In the genomic region with DNA sequence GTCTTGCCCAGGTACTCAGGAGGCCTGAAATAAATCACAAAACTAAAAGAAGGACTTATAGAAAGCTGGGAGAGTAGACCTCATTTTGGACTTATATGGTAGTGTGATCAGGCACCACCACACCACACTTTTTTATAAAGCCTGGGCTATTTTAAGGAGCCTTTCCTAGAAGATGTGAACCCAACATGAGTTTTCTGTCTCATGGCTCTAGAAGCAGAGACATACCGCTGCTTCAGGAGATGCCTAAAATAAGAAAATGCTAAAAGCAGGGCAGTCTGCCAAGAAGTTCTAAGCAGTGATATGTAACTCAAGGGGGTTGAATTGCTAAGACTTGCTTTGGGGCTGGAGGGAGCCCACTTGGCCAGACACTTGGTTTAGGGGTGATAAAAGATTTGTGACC, we compare ENCODE assay signal across 12 cellular contexts. TPM values are rescaled to one million over a fixed set of nuclear protein-coding genes. Genes with fewer than 3 reads are reported as not detected.
DNase-seq lines count a peak whose midpoint lies in the region; ATAC-seq and TF ChIP-seq lines count a peak whose summit lies in the region.
"Had no signal": no experiment of that assay in that cellular context is flagged by ENCODE, and none has a peak within 500 bp of the region (broad histone marks: within the 10 kb centered on the region; RNA-seq: fewer than 3 reads in every experiment).

No MANE protein-coding gene starts in this region.

- DNase-seq in M059J (ENCODE audit: low read depth) = peak; percentile 76
- peak; percentile 57 for DNase-seq in astrocyte of the cerebellum (ENCODE audit: low read depth)
- peak; percentile 18 for DNase-seq in foreskin melanocyte
- DNase-seq in smooth muscle cell of the brain vasculature (ENCODE audit: low read depth, low spot score) = peak; percentile 62
- DNase-seq in GM13977 (ENCODE audit: low spot score) = no peak
- DNase-seq in nephron progenitor cell = no peak
- DNase-seq in CD14-positive monocyte (ENCODE audit: low spot score) = no peak
- DNase-seq: activated naive CD8-positive, alpha-beta T cell treated with anti-CD3 and anti-CD28 coated beads, Interleukin-2, amount 10 ng/mL, durations not matched to agents 7 days and 5 days; mucosa of descending colon; NCI-H2171 treated with DMSO at 0.1 percent for 48 hours; stimulated activated naive CD8-positive, alpha-beta T cell treated with anti-CD3 and anti-CD28 coated beads, Interleukin-15, amount 100 ng/mL, for 72 hours had no signal

- H3K27me3 Mint-ChIP-seq in nephron progenitor cell (ENCODE audit: low read depth, poor library complexity) (no peaks in the 10 kb centered on the region), CD14-positive monocyte (ENCODE audit: low read depth in 3 of 3) (peaks cover 0 to 2% (median 0%) of the 10 kb centered on the region in 3 donors)
- no peaks in the 10 kb centered on the region for H3K27me3 Mint-ChIP-seq in stimulated activated memory B cell treated with anti-CD40 and anti-IgM and Interleukin-4, amounts not matched to agents 10 μg/mL and 1 μg/mL and 100 μg/mL, for 72 hours
- H3K27me3 Mint-ChIP-seq: activated naive CD8-positive, alpha-beta T cell treated with anti-CD3 and anti-CD28 coated beads, Interleukin-2, amount 10 ng/mL, durations not matched to agents 7 days and 5 days; stimulated activated naive CD8-positive, alpha-beta T cell treated with anti-CD3 and anti-CD28 coated beads, Interleukin-15, amount 100 ng/mL, for 72 hours had no signal

- no peak overlapping the region for H3K4me3 ChIP-seq in astrocyte of the cerebellum (ENCODE audit: low read depth, low read length)
- H3K4me3 ChIP-seq: mucosa of descending colon had no signal

- in situ Hi-C loops in astrocyte of the cerebellum (cut with HindIII; ENCODE audit: low sequenced_read_pairs) (no loop called here), GM13977 (cut with MboI; ENCODE audit: low pct_unique_long_range_greater_than_20kb, low sequenced_read_pairs, unreplicated experiment) (no loop called here)

- TF ChIP-seq CTCF in astrocyte of the cerebellum (IDR thresholded peaks at IDR 0.05; ENCODE audit: low read depth, low read length, missing control alignments) (no peak), GM13977 (IDR thresholded peaks at IDR 0.05; ENCODE audit: extremely low read depth, insufficient read depth, missing control alignments) (no peak), nephron progenitor cell (IDR thresholded peaks at IDR 0.05) (no peak), CD14-positive monocyte (IDR thresholded peaks at IDR 0.05) (no peak)

- H3K36me3 Mint-ChIP-seq in nephron progenitor cell (ENCODE audit: low read depth) (peaks cover 21% of the 10 kb centered on the region), CD14-positive monocyte (peaks cover 62 to 83% of the 10 kb centered on the region in 2 donors)
- H3K36me3 Mint-ChIP-seq in stimulated activated memory B cell treated with anti-CD40 and anti-IgM and Interleukin-4, amounts not matched to agents 10 μg/mL and 1 μg/mL and 100 μg/mL, for 72 hours = peaks cover 27% of the 10 kb centered on the region

- H3K9me3 Mint-ChIP-seq in nephron progenitor cell = no peaks in the 10 kb centered on the region
- no peaks in the 10 kb centered on the region for H3K9me3 Mint-ChIP-seq in CD14-positive monocyte
- H3K9me3 Mint-ChIP-seq in stimulated activated memory B cell treated with anti-CD40 and anti-IgM and Interleukin-4, amounts not matched to agents 10 μg/mL and 1 μg/mL and 100 μg/mL, for 72 hours = no peaks in the 10 kb centered on the region
- H3K9me3 Mint-ChIP-seq: activated naive CD8-positive, alpha-beta T cell treated with anti-CD3 and anti-CD28 coated beads, Interleukin-2, amount 10 ng/mL, durations not matched to agents 7 days and 5 days; stimulated activated naive CD8-positive, alpha-beta T cell treated with anti-CD3 and anti-CD28 coated beads, Interleukin-15, amount 100 ng/mL, for 72 hours had no signal

- H3K27ac Mint-ChIP-seq in nephron progenitor cell (no peak overlapping the region), CD14-positive monocyte (peak overlapping the region in 3 of 7 donors; percentile 44 to 86 (median 70))
- no peak overlapping the region for H3K27ac Mint-ChIP-seq in stimulated activated memory B cell treated with anti-CD40 and anti-IgM and Interleukin-4, amounts not matched to agents 10 μg/mL and 1 μg/mL and 100 μg/mL, for 72 hours
- H3K27ac Mint-ChIP-seq: activated naive CD8-positive, alpha-beta T cell treated with anti-CD3 and anti-CD28 coated beads, Interleukin-2, amount 10 ng/mL, durations not matched to agents 7 days and 5 days; stimulated activated naive CD8-positive, alpha-beta T cell treated with anti-CD3 and anti-CD28 coated beads, Interleukin-15, amount 100 ng/mL, for 72 hours had no signal

- intact Hi-C loops in CD14-positive monocyte (cut with micrococcal nuclease) = no loop called here

- peaks cover 7% of the 10 kb centered on the region for H3K4me1 Mint-ChIP-seq in nephron progenitor cell
- H3K4me1 Mint-ChIP-seq in CD14-positive monocyte = peaks cover 13% of the 10 kb centered on the region
- H3K4me1 Mint-ChIP-seq in stimulated activated memory B cell treated with anti-CD40 and anti-IgM and Interleukin-4, amounts not matched to agents 10 μg/mL and 1 μg/mL and 100 μg/mL, for 72 hours = peaks cover 5% of the 10 kb centered on the region
- H3K4me1 Mint-ChIP-seq: activated naive CD8-positive, alpha-beta T cell treated with anti-CD3 and anti-CD28 coated beads, Interleukin-2, amount 10 ng/mL, durations not matched to agents 7 days and 5 days had no signal

- no peak overlapping the region for H3K4me3 Mint-ChIP-seq in nephron progenitor cell
- H3K4me3 Mint-ChIP-seq in CD14-positive monocyte = no peak overlapping the region
- H3K4me3 Mint-ChIP-seq in stimulated activated memory B cell treated with anti-CD40 and anti-IgM and Interleukin-4, amounts not matched to agents 10 μg/mL and 1 μg/mL and 100 μg/mL, for 72 hours = no peak overlapping the region
- H3K4me3 Mint-ChIP-seq: activated naive CD8-positive, alpha-beta T cell treated with anti-CD3 and anti-CD28 coated beads, Interleukin-2, amount 10 ng/mL, durations not matched to agents 7 days and 5 days; stimulated activated naive CD8-positive, alpha-beta T cell treated with anti-CD3 and anti-CD28 coated beads, Interleukin-15, amount 100 ng/mL, for 72 hours had no signal

- ATAC-seq in stimulated activated memory B cell treated with anti-CD40 and anti-IgM and Interleukin-4, amounts not matched to agents 10 μg/mL and 1 μg/mL and 100 μg/mL, for 72 hours = no peak
- ATAC-seq: mucosa of descending colon; stimulated activated naive CD8-positive, alpha-beta T cell treated with anti-CD3 and anti-CD28 coated beads, Interleukin-15, amount 100 ng/mL, for 72 hours had no signal

RNA-seq across cellular contexts. Expression of a gene that starts 49.6 kb away (rescaled TPM):
- total RNA-seq in M059J (2014; rRNA removed; shearing (Covaris generic)) = 10.3 and 21.8 TPM in 2 replicates
- polyA plus RNA-seq in CD14-positive monocyte = 10 to 100 TPM; 74.2 to 80.4 TPM

Comparison
In these comparisons a context has a peak if more than half of its experiments do, and no peak if none do; other contexts are left out.
1. DNase-seq: peak in M059J (single experiment), astrocyte of the cerebellum (single experiment), foreskin melanocyte (single experiment) and smooth muscle cell of the brain vasculature (single experiment); none in GM13977 (single experiment), nephron progenitor cell (single experiment) and CD14-positive monocyte (single experiment).